In the genomic region with DNA sequence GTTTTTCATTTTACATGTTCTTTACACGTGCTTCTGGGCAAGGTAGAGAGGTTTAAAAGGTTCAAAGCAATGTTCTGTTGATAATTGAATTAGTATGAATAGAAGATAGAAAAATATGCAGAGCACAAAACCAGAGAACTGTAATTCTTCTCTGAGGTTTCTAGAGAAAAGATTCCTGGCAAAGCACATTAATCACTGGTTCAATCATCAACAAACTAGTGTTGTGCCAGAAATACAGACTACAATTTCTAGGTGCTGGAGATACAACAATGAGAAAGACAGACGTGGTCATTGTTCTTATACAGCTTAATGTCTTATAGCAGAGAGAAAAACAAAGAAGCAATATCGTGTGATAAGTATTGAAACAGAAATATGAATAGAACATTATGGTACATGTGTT, we compare ENCODE assay signal across 18 cellular contexts. TPM values are rescaled to one million over a fixed set of nuclear protein-coding genes. Genes with fewer than 3 reads are reported as not detected.
DNase-seq lines count a peak whose midpoint lies in the region; ATAC-seq and TF ChIP-seq lines count a peak whose summit lies in the region.
"Had no signal": no experiment of that assay in that cellular context is flagged by ENCODE, and none has a peak within 500 bp of the region (broad histone marks: within the 10 kb centered on the region; RNA-seq: fewer than 3 reads in every experiment).

No MANE protein-coding gene starts in this region.

- H3K9ac ChIP-seq in Karpas-422 (ENCODE audit: low read length) = no peak overlapping the region

- DNase-seq in Karpas-422 = no peak
- DNase-seq in left lobe of liver (ENCODE audit: low spot score) = no peak
- no peak for DNase-seq in brain microvascular endothelial cell
- DNase-seq in upper lobe of left lung = no peak
- DNase-seq: BE2C, MM.1S, NCI-H1048, NCI-H1417 treated with DMSO at 0.1 percent for 48 hours, NCI-H187, NCI-H446, NCI-H526, Right ventricle myocardium superior had no signal

- no peak overlapping the region for H3K4me2 ChIP-seq in Karpas-422 (ENCODE audit: low read depth, low read length, poor library complexity, severe bottlenecking)

- no peak for TF ChIP-seq CTCF in brain microvascular endothelial cell (IDR thresholded peaks at IDR 0.05; ENCODE audit: low read depth, low read length, missing control alignments)
- no peak for TF ChIP-seq CTCF in upper lobe of left lung (IDR thresholded peaks at IDR 0.05)

- no peak for TF ChIP-seq EP300 in upper lobe of left lung (IDR thresholded peaks at IDR 0.05)

- in situ Hi-C loops in brain microvascular endothelial cell (cut with HindIII; ENCODE audit: low pct_ligation_motif_present, low sequenced_read_pairs) = no loop called here

- no peak for TF ChIP-seq POLR2A in upper lobe of left lung (IDR thresholded peaks at IDR 0.05)

- H3K27me3 ChIP-seq in Karpas-422 (ENCODE audit: low read length) (no peaks in the 10 kb centered on the region), brain microvascular endothelial cell (replicated peaks) (no peaks in the 10 kb centered on the region), upper lobe of left lung (no peaks in the 10 kb centered on the region)
- H3K27me3 ChIP-seq: BE2C had no signal

- H3K9me3 ChIP-seq in Karpas-422 (ENCODE audit: low read length) (no peaks in the 10 kb centered on the region), upper lobe of left lung (no peaks in the 10 kb centered on the region)
- H3K9me3 ChIP-seq: BE2C had no signal

- peak overlapping the region; percentile 92 for H3K27ac ChIP-seq in Karpas-422 (ENCODE audit: low read length)
- H3K27ac ChIP-seq in cingulate gyrus (ENCODE audit: low read depth, low read length) = peak overlapping the region; percentile 92
- peak overlapping the region; percentile 84 for H3K27ac ChIP-seq in temporal lobe (ENCODE audit: low read depth, low read length)
- H3K27ac ChIP-seq in brain microvascular endothelial cell = no peak overlapping the region
- H3K27ac ChIP-seq in upper lobe of left lung = no peak overlapping the region
- H3K27ac ChIP-seq: HL-60 had no signal

- H4K20me1 ChIP-seq in Karpas-422 (ENCODE audit: insufficient read depth, low read depth, low read length) = peaks cover 48% of the 10 kb centered on the region

- H2AFZ ChIP-seq in Karpas-422 (ENCODE audit: low read length) = no peak overlapping the region

- WGBS in upper lobe of left lung, 2 donors = 72 to 80% methylated on average over 3 of the region's 3 CpGs

- H3K4me3 ChIP-seq in Karpas-422 (ENCODE audit: low read length) (no peak overlapping the region), brain microvascular endothelial cell (ENCODE audit: low read depth, low read length) (no peak overlapping the region), upper lobe of left lung (no peak overlapping the region)
- H3K4me3 ChIP-seq: K562 had no signal

- peaks cover 100% of the 10 kb centered on the region for H3K79me2 ChIP-seq in Karpas-422 (ENCODE audit: low read length)

- peak; percentile 34 for ATAC-seq in left lobe of liver
- ATAC-seq in HG03520 (IDR thresholded peaks at IDR 0.05; ENCODE audit: unreplicated experiment) = no peak
- ATAC-seq in upper lobe of left lung (ENCODE audit: low FRiP score in 2 of 2) = no peak
- ATAC-seq: HepG2, K562 had no signal

- no peaks in the 10 kb centered on the region for H3K9me2 ChIP-seq in Karpas-422 (replicated peaks; ENCODE audit: insufficient read depth, low read length)

- H3K4me1 ChIP-seq in Karpas-422 (ENCODE audit: low read length) (peaks cover 91% of the 10 kb centered on the region), upper lobe of left lung (peaks cover 18 to 47% (median 31%) of the 10 kb centered on the region in 4 donors)

- H3K36me3 ChIP-seq in Karpas-422 (ENCODE audit: insufficient read depth, low read length) = peaks cover 81% of the 10 kb centered on the region
- no peaks in the 10 kb centered on the region for H3K36me3 ChIP-seq in brain microvascular endothelial cell (replicated peaks)
- H3K36me3 ChIP-seq in upper lobe of left lung = no peaks in the 10 kb centered on the region
- H3K36me3 ChIP-seq: BE2C had no signal

RNA-seq across cellular contexts. Expression of gene MEGF9, which starts 25.5 kb away (rescaled TPM):
- total RNA-seq in Karpas-422 (2014; rRNA removed; shearing (Covaris generic); ENCODE audit: low replicate concordance) = 55.4 and 86.6 TPM in 2 replicates
- total RNA-seq in left lobe of liver (26.4 TPM), temporal lobe (59.5 TPM), upper lobe of left lung (100 to 1,000 TPM in 1 of 6 donors, 10 to 100 TPM in 5; 30.4 to 130 (median 71.0) TPM)

Comparison
In these comparisons a context has a peak if more than half of its experiments do, and no peak if none do; other contexts are left out.
1. H3K27ac ChIP-seq: peak in Karpas-422 (single experiment), cingulate gyrus (single experiment) and temporal lobe (single experiment); none in brain microvascular endothelial cell (single experiment) and upper lobe of left lung (0 of 4).